In genomic region chr17:39084558-39084957, GRCh38 we compare ENCODE assay signal across 19 cellular contexts.
DNase-seq lines count a peak whose midpoint lies in the region; ATAC-seq, FAIRE-seq and TF ChIP-seq lines count a peak whose summit lies in the region.
"Had no signal": no experiment of that assay in that cellular context is flagged by ENCODE, and none has a peak within 500 bp of the region (broad histone marks: within the 10 kb centered on the region; RNA-seq: fewer than 3 reads in every experiment).

No MANE protein-coding gene starts in this region.

- H3K36me3 ChIP-seq in bronchial epithelial cell (ENCODE audit: control insufficient read depth, insufficient read depth, low read length) (no peaks in the 10 kb centered on the region), trophoblast cell (ENCODE audit: control insufficient read depth in 1 of 2, insufficient read depth in 2 of 2, low read length in 2 of 2) (no peaks in the 10 kb centered on the region), adrenal gland (replicated peaks in 1 of 2) (no peaks in the 10 kb centered on the region)
- H3K36me3 ChIP-seq: MG63 had no signal

- no peaks in the 10 kb centered on the region for H3K4me1 ChIP-seq in trophoblast cell (ENCODE audit: control insufficient read depth in 1 of 2, insufficient read depth in 2 of 2, low read length in 2 of 2)
- peaks cover 5 to 15% of the 10 kb centered on the region in 2 donors for H3K4me1 ChIP-seq in adrenal gland (replicated peaks in 1 of 2)

- no peak for DNase-seq in activated naive CD8-positive, alpha-beta T cell treated with anti-CD3 and anti-CD28 coated beads, Interleukin-2, amount 10 ng/mL, durations not matched to agents 7 days and 5 days
- no peak for DNase-seq in activated naive CD8-positive, alpha-beta T cell treated with anti-CD3 and anti-CD28 coated beads, Interleukin-2, amount 50 U/mL, for 24 hours
- DNase-seq in NCI-H524 (lab: John Stamatoyannopoulos, UW) (peak; percentile 94 to 98), bronchial epithelial cell (ENCODE audit: low read depth) (no peak), trophoblast cell (no peak), CD14-positive monocyte (ENCODE audit: low spot score) (no peak), adrenal gland (no peak), NCI-H1417 (lab: John Stamatoyannopoulos, UW) (no peak)
- DNase-seq: C1 segment of cervical spinal cord, DMS53, H9, IMR-90, Karpas-422, MG63, NCI-H1105 treated with DMSO at 0.1 percent for 48 hours, NCI-H1930, NCI-H748 treated with DMSO at 0.1 percent for 48 hours, PC-9 had no signal

- H3K23ac ChIP-seq in trophoblast cell (ENCODE audit: low read length): no peak overlapping the region

- H3K4me2 ChIP-seq in trophoblast cell (ENCODE audit: low read length): no peak overlapping the region
- H3K4me2 ChIP-seq: PC-9 had no signal

- no CpG with 5 or more reads among the region's 11 CpGs for WGBS in trophoblast cell (ENCODE audit: extremely low coverage, insufficient coverage, insufficient read length)
- 83 to 90% (median 86%) methylated on average over 11 of the region's 11 CpGs for WGBS in adrenal gland, 4 donors

- H3K4me1 Mint-ChIP-seq in activated naive CD8-positive, alpha-beta T cell treated with anti-CD3 and anti-CD28 coated beads, Interleukin-2, amount 10 ng/mL, durations not matched to agents 7 days and 5 days: peaks cover 1% of the 10 kb centered on the region
- H3K4me1 Mint-ChIP-seq in activated naive CD8-positive, alpha-beta T cell treated with anti-CD3 and anti-CD28 coated beads, Interleukin-2, amount 50 U/mL, for 24 hours: no peaks in the 10 kb centered on the region
- H3K4me1 Mint-ChIP-seq in CD14-positive monocyte: peaks cover 4% of the 10 kb centered on the region

- H2AK5ac ChIP-seq in trophoblast cell (ENCODE audit: low read length): no peak overlapping the region

- H4K91ac ChIP-seq in trophoblast cell (ENCODE audit: low read depth, low read length): no peak overlapping the region

- H3K36me3 Mint-ChIP-seq in activated naive CD8-positive, alpha-beta T cell treated with anti-CD3 and anti-CD28 coated beads, Interleukin-2, amount 10 ng/mL, durations not matched to agents 7 days and 5 days: no peaks in the 10 kb centered on the region
- no peaks in the 10 kb centered on the region for H3K36me3 Mint-ChIP-seq in activated naive CD8-positive, alpha-beta T cell treated with anti-CD3 and anti-CD28 coated beads, Interleukin-2, amount 50 U/mL, for 24 hours (ENCODE audit: low read depth)
- no peaks in the 10 kb centered on the region for H3K36me3 Mint-ChIP-seq in CD14-positive monocyte

- H3K27me3 ChIP-seq in bronchial epithelial cell (ENCODE audit: control insufficient read depth, insufficient read depth, low read length): peaks cover 11% of the 10 kb centered on the region
- peaks cover 2% of the 10 kb centered on the region for H3K27me3 ChIP-seq in trophoblast cell (ENCODE audit: insufficient read depth, low read length)
- H3K27me3 ChIP-seq in adrenal gland: no peaks in the 10 kb centered on the region
- H3K27me3 ChIP-seq: MG63 had no signal

- no peak overlapping the region for H3K18ac ChIP-seq in trophoblast cell (ENCODE audit: low read length)

- TF ChIP-seq CTCF in bronchial epithelial cell (IDR thresholded peaks at IDR 0.05; ENCODE audit: insufficient read depth, low read length, severe bottlenecking) (no peak), CD14-positive monocyte (IDR thresholded peaks at IDR 0.05) (no peak), adrenal gland (IDR thresholded peaks at IDR 0.05) (no peak)

- H2AFZ ChIP-seq in trophoblast cell (ENCODE audit: insufficient read depth, low read length, poor library complexity): no peak overlapping the region
- H2AFZ ChIP-seq: PC-9 had no signal

- no peak overlapping the region for H3K9ac ChIP-seq in trophoblast cell (ENCODE audit: low read length)

- H3K14ac ChIP-seq in trophoblast cell (ENCODE audit: low read length): no peak overlapping the region

- no peak overlapping the region for H2BK120ac ChIP-seq in trophoblast cell (ENCODE audit: insufficient read depth, low read length, poor library complexity)

- H3K27me3 Mint-ChIP-seq in activated naive CD8-positive, alpha-beta T cell treated with anti-CD3 and anti-CD28 coated beads, Interleukin-2, amount 10 ng/mL, durations not matched to agents 7 days and 5 days: peaks cover 3% of the 10 kb centered on the region
- no peaks in the 10 kb centered on the region for H3K27me3 Mint-ChIP-seq in activated naive CD8-positive, alpha-beta T cell treated with anti-CD3 and anti-CD28 coated beads, Interleukin-2, amount 50 U/mL, for 24 hours
- H3K27me3 Mint-ChIP-seq in CD14-positive monocyte (ENCODE audit: low read depth in 3 of 3): peaks cover 0 to 5% (median 4%) of the 10 kb centered on the region in 3 donors

- H3K4ac ChIP-seq in trophoblast cell (ENCODE audit: low read depth, low read length): no peak overlapping the region

- H3K27ac ChIP-seq in trophoblast cell (ENCODE audit: low read depth, low read length): no peak overlapping the region
- no peak overlapping the region for H3K27ac ChIP-seq in adrenal gland
- H3K27ac ChIP-seq: PC-9 had no signal

- no peak overlapping the region for H2BK5ac ChIP-seq in trophoblast cell (ENCODE audit: low read depth, low read length, poor library complexity)

- no peak overlapping the region for H4K12ac ChIP-seq in trophoblast cell (ENCODE audit: low read depth, low read length)

- no peaks in the 10 kb centered on the region for H3K79me1 ChIP-seq in trophoblast cell (ENCODE audit: low read length)

- no peaks in the 10 kb centered on the region for H3K9me3 Mint-ChIP-seq in activated naive CD8-positive, alpha-beta T cell treated with anti-CD3 and anti-CD28 coated beads, Interleukin-2, amount 10 ng/mL, durations not matched to agents 7 days and 5 days
- H3K9me3 Mint-ChIP-seq in activated naive CD8-positive, alpha-beta T cell treated with anti-CD3 and anti-CD28 coated beads, Interleukin-2, amount 50 U/mL, for 24 hours: no peaks in the 10 kb centered on the region
- H3K9me3 Mint-ChIP-seq in CD14-positive monocyte: no peaks in the 10 kb centered on the region
- H3K9me3 Mint-ChIP-seq: H9 had no signal

- H2BK12ac ChIP-seq in trophoblast cell (ENCODE audit: low read length): no peak overlapping the region

- H3K9me3 ChIP-seq in trophoblast cell (ENCODE audit: insufficient read depth, low read depth, low read length) (peaks cover 2% of the 10 kb centered on the region), adrenal gland (replicated peaks in 1 of 3) (no peaks in the 10 kb centered on the region)
- H3K9me3 ChIP-seq: MG63 had no signal

- H4K8ac ChIP-seq in trophoblast cell (ENCODE audit: low read depth, low read length): no peak overlapping the region

- POLR2A ChIA-PET in activated naive CD8-positive, alpha-beta T cell treated with anti-CD3 and anti-CD28 coated beads, Interleukin-2, amount 10 ng/mL, durations not matched to agents 7 days and 5 days (lab: Charles Lee): no interaction called here

- no peak for TF ChIP-seq POLR2A in adrenal gland (IDR thresholded peaks at IDR 0.05)

- H3K4me3 Mint-ChIP-seq in activated naive CD8-positive, alpha-beta T cell treated with anti-CD3 and anti-CD28 coated beads, Interleukin-2, amount 10 ng/mL, durations not matched to agents 7 days and 5 days: no peak overlapping the region
- no peak overlapping the region for H3K4me3 Mint-ChIP-seq in activated naive CD8-positive, alpha-beta T cell treated with anti-CD3 and anti-CD28 coated beads, Interleukin-2, amount 50 U/mL, for 24 hours
- no peak overlapping the region for H3K4me3 Mint-ChIP-seq in CD14-positive monocyte
- H3K4me3 Mint-ChIP-seq: H9 had no signal

- ATAC-seq in activated naive CD8-positive, alpha-beta T cell treated with anti-CD3 and anti-CD28 coated beads, Interleukin-2, amount 10 ng/mL, durations not matched to agents 7 days and 5 days (ENCODE audit: low read depth): no peak
- no peak for ATAC-seq in activated naive CD8-positive, alpha-beta T cell treated with anti-CD3 and anti-CD28 coated beads, Interleukin-2, amount 50 U/mL, for 24 hours

- no peak overlapping the region for H3K4me3 ChIP-seq in bronchial epithelial cell (ENCODE audit: low read depth, low read length)
- peak overlapping the region; percentile 20 for H3K4me3 ChIP-seq in trophoblast cell (ENCODE audit: low read depth, low read length)
- no peak overlapping the region for H3K4me3 ChIP-seq in adrenal gland
- H3K4me3 ChIP-seq: MG63, PC-9 had no signal

- H3K27ac Mint-ChIP-seq in activated naive CD8-positive, alpha-beta T cell treated with anti-CD3 and anti-CD28 coated beads, Interleukin-2, amount 10 ng/mL, durations not matched to agents 7 days and 5 days: peak overlapping the region; percentile 21
- no peak overlapping the region for H3K27ac Mint-ChIP-seq in activated naive CD8-positive, alpha-beta T cell treated with anti-CD3 and anti-CD28 coated beads, Interleukin-2, amount 50 U/mL, for 24 hours
- peak overlapping the region in 1 of 7 donors; percentile 2 for H3K27ac Mint-ChIP-seq in CD14-positive monocyte

- FAIRE-seq in bronchial epithelial cell (lab: Jason Lieb, UNC): peak; percentile 18
- FAIRE-seq: A204.1 had no signal

- intact Hi-C loops in CD14-positive monocyte (cut with micrococcal nuclease) (loop anchor here in 1 of 2 donors (10.0 kb wide), 1 partner anchor 150 kb away; no protein-coding TSS in a partner anchor), adrenal gland (cut with DNase I) (no loop called here)

- H3K79me2 ChIP-seq in trophoblast cell (ENCODE audit: control insufficient read depth, insufficient read depth, low read length, poor library complexity): no peaks in the 10 kb centered on the region

Comparison
In these comparisons a context has a peak if more than half of its experiments do, and no peak if none do; other contexts are left out.
1. DNase-seq: peak in NCI-H524 (2 of 2); none in activated naive CD8-positive, alpha-beta T cell treated with anti-CD3 and anti-CD28 coated beads, Interleukin-2, amount 10 ng/mL, durations not matched to agents 7 days and 5 days (single experiment), activated naive CD8-positive, alpha-beta T cell treated with anti-CD3 and anti-CD28 coated beads, Interleukin-2, amount 50 U/mL, for 24 hours (single experiment), bronchial epithelial cell (single experiment), trophoblast cell (0 of 2), CD14-positive monocyte (single experiment), adrenal gland (0 of 7) and NCI-H1417 (0 of 3).